Comparison of ENCODE assay signal across 21 cellular contexts in the genomic region with DNA sequence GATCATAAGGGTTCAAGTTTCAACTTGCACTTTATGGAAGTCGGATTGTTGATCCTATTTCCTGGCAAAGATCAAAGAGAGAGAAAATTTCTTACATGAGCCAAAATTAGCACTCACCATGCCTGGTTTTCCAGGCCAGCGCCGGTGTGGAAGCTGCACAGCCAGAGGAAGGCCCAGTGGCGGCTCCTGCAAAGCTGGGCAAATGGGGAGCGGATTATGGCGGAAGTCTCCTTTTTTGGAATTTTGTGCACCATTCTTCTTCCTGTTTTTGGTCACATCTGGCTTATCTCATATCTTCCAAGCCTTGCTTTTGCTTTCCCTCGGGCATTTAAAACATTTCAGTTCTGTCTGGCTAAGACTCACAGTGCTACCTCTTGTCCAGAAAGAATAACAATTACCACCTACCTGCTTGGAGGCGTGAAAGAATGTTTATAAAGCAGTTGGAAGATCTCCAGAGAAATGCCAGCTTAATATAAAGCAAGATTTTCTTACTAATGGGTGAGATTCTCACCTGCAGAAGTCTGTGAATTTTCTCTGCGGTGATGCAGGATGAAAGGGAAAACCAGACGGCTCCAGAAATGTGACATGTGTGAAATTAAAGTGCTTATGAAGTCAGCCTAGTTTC.
A peak's percentile ranks its signal among the peaks of the same experiment; 100 is the strongest.
DNase-seq lines count a peak whose midpoint lies in the region; ATAC-seq and TF ChIP-seq lines count a peak whose summit lies in the region.
"Had no signal": no experiment of that assay in that cellular context is flagged by ENCODE, and none has a peak within 500 bp of the region (broad histone marks: within the 10 kb centered on the region; RNA-seq: fewer than 3 reads in every experiment).

No MANE protein-coding gene starts in this region.

- no peak overlapping the region for H3K4me3 Mint-ChIP-seq in natural killer cell treated with Interleukin-12 subunit alpha and Interleukin-12 subunit beta and Interleukin-15 and Interleukin-18, amount 100 ng/mL, for 72 hours
- H3K4me3 Mint-ChIP-seq: activated CD4-positive, alpha-beta T cell treated with anti-CD3 and anti-CD28 coated beads, Interleukin-2, amount 10 ng/mL, durations not matched to agents 7 days and 5 days; H9; T-helper 2 cell treated with Interferon-gamma antibody and Interleukin-4, amounts not matched to agents 5 μg/mL and 100 μg/mL, for 36 hours had no signal

- WGBS in esophagus, 2 donors, result 38 to 55% methylated on average over 10 of the region's 10 CpGs

- no peak overlapping the region for H3K27ac Mint-ChIP-seq in natural killer cell treated with Interleukin-12 subunit alpha and Interleukin-12 subunit beta and Interleukin-15 and Interleukin-18, amount 100 ng/mL, for 72 hours
- H3K27ac Mint-ChIP-seq: activated CD4-positive, alpha-beta T cell treated with anti-CD3 and anti-CD28 coated beads, Interleukin-2, amount 10 ng/mL, durations not matched to agents 7 days and 5 days; activated naive CD4-positive, alpha-beta T cell treated with anti-CD3 and anti-CD28 coated beads, Interleukin-2, amount 50 U/mL, for 72 hours; T-helper 2 cell treated with Interferon-gamma antibody and Interleukin-4, amounts not matched to agents 5 μg/mL and 100 μg/mL, for 36 hours had no signal

- no peak for TF ChIP-seq CTCF in neural cell (IDR thresholded peaks at IDR 0.05; ENCODE audit: poor library complexity, severe bottlenecking)
- no peak for TF ChIP-seq CTCF in GM13976 (IDR thresholded peaks at IDR 0.05; ENCODE audit: borderline replicate concordance, control extremely low read depth, extremely low read depth, insufficient read depth, missing control alignments)
- no peak for TF ChIP-seq CTCF in Peyer's patch (IDR thresholded peaks at IDR 0.05)

- peaks cover 8 to 38% of the 10 kb centered on the region in 2 donors for H3K27me3 Mint-ChIP-seq in natural killer cell treated with Interleukin-12 subunit alpha and Interleukin-12 subunit beta and Interleukin-15 and Interleukin-18, amount 100 ng/mL, for 72 hours
- H3K27me3 Mint-ChIP-seq: activated CD4-positive, alpha-beta T cell treated with anti-CD3 and anti-CD28 coated beads, Interleukin-2, amount 10 ng/mL, durations not matched to agents 7 days and 5 days had no signal

- H3K27ac ChIP-seq in esophagus (ENCODE audit: low read depth in 2 of 2, low read length in 1 of 2) (peak overlapping the region; percentile 29 to 76), neural cell (ENCODE audit: low read length) (no peak overlapping the region), Peyer's patch (no peak overlapping the region)
- H3K27ac ChIP-seq: testis had no signal

- TF ChIP-seq EP300 in Ishikawa (IDR thresholded peaks at IDR 0.05; ENCODE audit: borderline replicate concordance) (no peak), neural cell (conservative IDR thresholded peaks at IDR 0.05; ENCODE audit: poor library complexity, severe bottlenecking) (no peak)

- DNase-seq in amniotic epithelial cell (ENCODE audit: low read depth) (peak; percentile 75), GM13976 (ENCODE audit: low spot score) (no peak), Peyer's patch (no peak)
- DNase-seq in natural killer cell treated with Interleukin-12 subunit alpha and Interleukin-12 subunit beta and Interleukin-15 and Interleukin-18, amount 100 ng/mL, for 72 hours (ENCODE audit: low spot score), result no peak
- DNase-seq: activated CD4-positive, alpha-beta T cell treated with anti-CD3 and anti-CD28 coated beads, Interleukin-2, amount 10 ng/mL, durations not matched to agents 7 days and 5 days; aorta; Caco-2; EL; glutamatergic neuron; H9; kidney; NCI-H1092; NCI-H1930; NCI-H2227 treated with DMSO at 0.1 percent for 48 hours; testis had no signal

- H4K20me1 ChIP-seq in neural cell (ENCODE audit: insufficient read depth), result no peaks in the 10 kb centered on the region

- no peak for TF ChIP-seq POLR2A in Peyer's patch (IDR thresholded peaks at IDR 0.05)

- H3K36me3 Mint-ChIP-seq in natural killer cell treated with Interleukin-12 subunit alpha and Interleukin-12 subunit beta and Interleukin-15 and Interleukin-18, amount 100 ng/mL, for 72 hours, result no peaks in the 10 kb centered on the region
- H3K36me3 Mint-ChIP-seq: activated naive CD4-positive, alpha-beta T cell treated with anti-CD3 and anti-CD28 coated beads, Interleukin-2, amount 50 U/mL, for 72 hours had no signal

- no peaks in the 10 kb centered on the region for H3K4me1 Mint-ChIP-seq in natural killer cell treated with Interleukin-12 subunit alpha and Interleukin-12 subunit beta and Interleukin-15 and Interleukin-18, amount 100 ng/mL, for 72 hours (ENCODE audit: low read depth in 2 of 2)
- H3K4me1 Mint-ChIP-seq: activated CD4-positive, alpha-beta T cell treated with anti-CD3 and anti-CD28 coated beads, Interleukin-2, amount 10 ng/mL, durations not matched to agents 7 days and 5 days had no signal

- no peak for TF ChIP-seq RAD21 in Ishikawa (IDR thresholded peaks at IDR 0.05; ENCODE audit: low read depth)
- no peak for TF ChIP-seq RAD21 in neural cell (conservative IDR thresholded peaks at IDR 0.05)

- H2AFZ ChIP-seq in neural cell (ENCODE audit: low read depth, low read length), result no peak overlapping the region

- H3K9me2 ChIP-seq in neural cell (ENCODE audit: insufficient read depth, low read length), result no peaks in the 10 kb centered on the region

- H3K4me3 ChIP-seq in esophagus (ENCODE audit: low read depth in 1 of 2, low read length in 2 of 2) (no peak overlapping the region), neural cell (ENCODE audit: low read length) (no peak overlapping the region), Peyer's patch (no peak overlapping the region)
- H3K4me3 ChIP-seq: testis had no signal

- no peak for ATAC-seq in natural killer cell treated with Interleukin-12 subunit alpha and Interleukin-12 subunit beta and Interleukin-15 and Interleukin-18, amount 100 ng/mL, for 72 hours
- no peak for ATAC-seq in HG02885 (IDR thresholded peaks at IDR 0.05; ENCODE audit: poor library complexity, unreplicated experiment)
- ATAC-seq: activated naive CD4-positive, alpha-beta T cell treated with anti-CD3 and anti-CD28 coated beads, Interleukin-2, amount 50 U/mL, for 72 hours had no signal

- H3K4me2 ChIP-seq in neural cell (ENCODE audit: low read length), result no peak overlapping the region

- H3K36me3 ChIP-seq in esophagus (ENCODE audit: control insufficient read depth in 2 of 2, insufficient read depth in 2 of 2, low read length in 1 of 2), result no peaks in the 10 kb centered on the region
- no peaks in the 10 kb centered on the region for H3K36me3 ChIP-seq in neural cell (ENCODE audit: insufficient read depth, low read length)
- peaks cover 0 to 8% (median 0%) of the 10 kb centered on the region in 3 donors for H3K36me3 ChIP-seq in Peyer's patch

- H3K9me3 ChIP-seq in esophagus (ENCODE audit: control insufficient read depth in 2 of 2, insufficient read depth in 1 of 2, low read depth in 1 of 2, low read length in 1 of 2) (no peaks in the 10 kb centered on the region), neural cell (ENCODE audit: low read length) (no peaks in the 10 kb centered on the region), Peyer's patch (no peaks in the 10 kb centered on the region)
- H3K9me3 ChIP-seq: Caco-2, testis had no signal

- H3K4me1 ChIP-seq in esophagus (ENCODE audit: control insufficient read depth in 2 of 2, insufficient read depth in 2 of 2, low read length in 1 of 2) (peaks cover 0 to 12% of the 10 kb centered on the region in 2 donors), Peyer's patch (peaks cover 0 to 9% (median 0%) of the 10 kb centered on the region in 4 donors)
- H3K4me1 ChIP-seq: Caco-2 had no signal

- H3K27me3 ChIP-seq in esophagus (ENCODE audit: control insufficient read depth in 1 of 2, insufficient read depth in 2 of 2, low read length in 2 of 2) (no peaks in the 10 kb centered on the region), neural cell (ENCODE audit: insufficient read depth, low read depth, low read length) (no peaks in the 10 kb centered on the region), Peyer's patch (no peaks in the 10 kb centered on the region)
- H3K27me3 ChIP-seq: testis had no signal

- H3K9me3 Mint-ChIP-seq in natural killer cell treated with Interleukin-12 subunit alpha and Interleukin-12 subunit beta and Interleukin-15 and Interleukin-18, amount 100 ng/mL, for 72 hours, result no peaks in the 10 kb centered on the region
- H3K9me3 Mint-ChIP-seq: activated CD4-positive, alpha-beta T cell treated with anti-CD3 and anti-CD28 coated beads, Interleukin-2, amount 10 ng/mL, durations not matched to agents 7 days and 5 days; activated naive CD4-positive, alpha-beta T cell treated with anti-CD3 and anti-CD28 coated beads, Interleukin-2, amount 50 U/mL, for 72 hours; H9; T-helper 2 cell treated with Interferon-gamma antibody and Interleukin-4, amounts not matched to agents 5 μg/mL and 100 μg/mL, for 36 hours had no signal

- H3K79me2 ChIP-seq in neural cell (replicated peaks; ENCODE audit: insufficient read depth, low read length), result no peaks in the 10 kb centered on the region

- no peak overlapping the region for H3K9ac ChIP-seq in neural cell (ENCODE audit: low read length)

- in situ Hi-C loops in GM13976 (cut with MboI; ENCODE audit: low sequenced_read_pairs, unreplicated experiment), result no loop called here

- no peaks in the 10 kb centered on the region for H3F3A ChIP-seq in neural cell (ENCODE audit: insufficient read depth, low read length, poor library complexity, severe bottlenecking)

TF ChIP-seq in Ishikawa, 13 proteins besides CTCF, POLR2A, EP300 and RAD21:
- TF ChIP-seq CEBPB (IDR thresholded peaks at IDR 0.05), result no peak
- TF ChIP-seq NFIC (IDR thresholded peaks at IDR 0.05), result peak; percentile 72
- peak; percentile 28; the same call in 1 of the 2 replicates for TF ChIP-seq TCF12 (IDR thresholded peaks at IDR 0.05; ENCODE audit: low read depth)
- 0 out of 2 replicates have a peak, but pooled peaks have one; percentile 40 for TF ChIP-seq YY1 (IDR thresholded peaks at IDR 0.05; ENCODE audit: low read depth)
- peak; percentile 44; the same call in 1 of the 2 replicates for TF ChIP-seq TEAD4 (IDR thresholded peaks at IDR 0.05)

TF ChIP-seq in neural cell, 6 proteins besides CTCF, POLR2A, EP300 and RAD21 (continues in another document):
- TF ChIP-seq TAF1 (IDR thresholded peaks at IDR 0.05; ENCODE audit: low read depth), result no peak

Comparison
In these comparisons a context has a peak if more than half of its experiments do, and no peak if none do; other contexts are left out.
1. H3K27ac ChIP-seq: peak in esophagus (2 of 2); none in neural cell (single experiment) and Peyer's patch (0 of 4).